ENCODE assay signal across 21 cellular contexts in the genomic region with DNA sequence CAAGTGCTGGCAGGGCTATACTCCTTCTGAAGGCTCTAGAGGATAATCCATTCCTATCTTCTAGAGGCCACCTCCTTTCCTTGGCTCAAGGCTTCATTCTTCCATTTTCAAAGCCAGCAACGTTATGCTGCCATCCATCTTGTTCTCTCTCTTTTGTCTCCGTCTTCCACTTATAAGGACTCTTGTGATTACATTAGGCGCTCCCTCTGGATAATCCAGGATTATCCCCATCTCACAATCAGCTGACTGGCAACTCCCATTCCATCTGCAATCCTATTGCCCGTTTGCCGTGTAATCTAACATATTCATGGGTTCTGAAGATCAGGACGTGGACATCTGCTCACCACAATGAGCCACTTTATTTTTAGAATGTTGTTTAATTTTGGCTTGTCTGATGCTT.
"Had no signal": no experiment of that assay in that cellular context is flagged by ENCODE, and none has a peak within 500 bp of the region (broad histone marks: within the 10 kb centered on the region; RNA-seq: fewer than 3 reads in every experiment).

No MANE protein-coding gene starts in this region.

- H3K27ac Mint-ChIP-seq: dendritic cell treated with granulocyte-macrophage colony-stimulating factor and Interleukin-4, amounts not matched to agents 40 ng/mL and 50 ng/mL, for 4 days; immature natural killer cell; memory B cell; mesothelial cell of epicardium; natural killer cell treated with Interleukin-12 subunit alpha and Interleukin-12 subunit beta and Interleukin-15 and Interleukin-18, amount 100 ng/mL, for 72 hours; stimulated activated naive B cell treated with anti-CD40 and anti-IgM and Interleukin-4, amounts not matched to agents 10 μg/mL and 1 μg/mL and 100 μg/mL, for 72 hours had no signal

- H3K27me3 Mint-ChIP-seq: stimulated activated naive CD8-positive, alpha-beta T cell treated with anti-CD3 and anti-CD28 coated beads, Interleukin-15, amount 100 ng/mL, for 72 hours had no signal

- H3K27me3 ChIP-seq: esophagus squamous epithelium, testis, tibial nerve had no signal

- H3K4me1 ChIP-seq: gastroesophageal sphincter, left ventricle myocardium inferior, lower lobe of right lung, parathyroid adenoma, prostate gland, testis, tibial nerve had no signal

- H3K4me1 Mint-ChIP-seq: immature natural killer cell; memory B cell; mesothelial cell of epicardium; stimulated activated naive B cell treated with anti-CD40 and anti-IgM and Interleukin-4, amounts not matched to agents 10 μg/mL and 1 μg/mL and 100 μg/mL, for 72 hours; stimulated activated naive CD8-positive, alpha-beta T cell treated with anti-CD3 and anti-CD28 coated beads, Interleukin-15, amount 100 ng/mL, for 72 hours had no signal

- H3K4me3 Mint-ChIP-seq: dendritic cell treated with granulocyte-macrophage colony-stimulating factor and Interleukin-4, amounts not matched to agents 40 ng/mL and 50 ng/mL, for 4 days; immature natural killer cell; memory B cell; mesothelial cell of epicardium; natural killer cell treated with Interleukin-12 subunit alpha and Interleukin-12 subunit beta and Interleukin-15 and Interleukin-18, amount 100 ng/mL, for 72 hours; stimulated activated naive B cell treated with anti-CD40 and anti-IgM and Interleukin-4, amounts not matched to agents 10 μg/mL and 1 μg/mL and 100 μg/mL, for 72 hours; stimulated activated naive CD8-positive, alpha-beta T cell treated with anti-CD3 and anti-CD28 coated beads, Interleukin-15, amount 100 ng/mL, for 72 hours had no signal

- H3K27ac ChIP-seq: esophagus squamous epithelium, gastroesophageal sphincter, left ventricle myocardium inferior, lower lobe of right lung, parathyroid adenoma, prostate gland, skin epidermis, testis, tibial nerve had no signal

- H3K9me3 Mint-ChIP-seq: dendritic cell treated with granulocyte-macrophage colony-stimulating factor and Interleukin-4, amounts not matched to agents 40 ng/mL and 50 ng/mL, for 4 days; immature natural killer cell; memory B cell; mesothelial cell of epicardium; natural killer cell treated with Interleukin-12 subunit alpha and Interleukin-12 subunit beta and Interleukin-15 and Interleukin-18, amount 100 ng/mL, for 72 hours; stimulated activated naive B cell treated with anti-CD40 and anti-IgM and Interleukin-4, amounts not matched to agents 10 μg/mL and 1 μg/mL and 100 μg/mL, for 72 hours; stimulated activated naive CD8-positive, alpha-beta T cell treated with anti-CD3 and anti-CD28 coated beads, Interleukin-15, amount 100 ng/mL, for 72 hours had no signal

- H3K36me3 ChIP-seq: esophagus squamous epithelium, gastroesophageal sphincter, left ventricle myocardium inferior, lower lobe of right lung, prostate gland, tibial nerve had no signal

- H3K4me3 ChIP-seq: esophagus squamous epithelium, gastroesophageal sphincter, left ventricle myocardium inferior, lower lobe of right lung, prostate gland, skin epidermis, testis, tibial nerve had no signal

- H3K79me2 ChIP-seq: parathyroid adenoma had no signal

- DNase-seq: esophagus squamous epithelium; foreskin fibroblast; glutamatergic neuron; immature natural killer cell; left ventricle myocardium inferior; lower lobe of right lung; stimulated activated CD4-positive, alpha-beta T cell treated with anti-CD3 and anti-CD28 coated beads, Interleukin-2, amount 100 ng/mL, for 24 hours; stimulated activated CD4-positive, alpha-beta T cell treated with anti-CD3 and anti-CD28 coated beads, Interleukin-4, amount 100 ng/mL, for 4 hours; stimulated activated naive B cell treated with anti-CD40 and anti-IgM and Interleukin-4, amounts not matched to agents 10 μg/mL and 1 μg/mL and 100 μg/mL, for 72 hours; stimulated activated naive CD8-positive, alpha-beta T cell treated with anti-CD3 and anti-CD28 coated beads, Interleukin-15, amount 100 ng/mL, for 72 hours; testis had no signal

- ATAC-seq: gastroesophageal sphincter; lower lobe of right lung; natural killer cell treated with Interleukin-12 subunit alpha and Interleukin-12 subunit beta and Interleukin-15 and Interleukin-18, amount 100 ng/mL, for 72 hours; sciatic nerve; stimulated activated naive B cell treated with anti-CD40 and anti-IgM and Interleukin-4, amounts not matched to agents 10 μg/mL and 1 μg/mL and 100 μg/mL, for 72 hours; stimulated activated naive CD8-positive, alpha-beta T cell treated with anti-CD3 and anti-CD28 coated beads, Interleukin-15, amount 100 ng/mL, for 72 hours had no signal

- H2AFZ ChIP-seq: parathyroid adenoma had no signal

- H3K9me3 ChIP-seq: esophagus squamous epithelium, gastroesophageal sphincter, left ventricle myocardium inferior, lower lobe of right lung, prostate gland, testis, tibial nerve had no signal

- H3K36me3 Mint-ChIP-seq: immature natural killer cell; memory B cell; mesothelial cell of epicardium; natural killer cell treated with Interleukin-12 subunit alpha and Interleukin-12 subunit beta and Interleukin-15 and Interleukin-18, amount 100 ng/mL, for 72 hours; stimulated activated naive B cell treated with anti-CD40 and anti-IgM and Interleukin-4, amounts not matched to agents 10 μg/mL and 1 μg/mL and 100 μg/mL, for 72 hours had no signal
